ENCODE assay signal across 16 cellular contexts in genomic region chr4:174292473-174292872, GRCh38. TPM values are rescaled to one million over a fixed set of nuclear protein-coding genes. Genes with fewer than 3 reads are reported as not detected.
DNase-seq lines count a peak whose midpoint lies in the region; ATAC-seq, FAIRE-seq and TF ChIP-seq lines count a peak whose summit lies in the region.
"Had no signal": no experiment of that assay in that cellular context is flagged by ENCODE, and none has a peak within 500 bp of the region (broad histone marks: within the 10 kb centered on the region; RNA-seq: fewer than 3 reads in every experiment).

No MANE protein-coding gene starts in this region.

- no peak for TF ChIP-seq POLR2A in GM12878 (IDR thresholded peaks at IDR 0.05; ENCODE audit: low read depth, low read length)

- H4K20me1 ChIP-seq in SK-N-SH (ENCODE audit: insufficient read depth), result no peaks in the 10 kb centered on the region
- no peaks in the 10 kb centered on the region for H4K20me1 ChIP-seq in GM12878 (ENCODE audit: control insufficient read depth, insufficient read depth)
- H4K20me1 ChIP-seq: BLaER1 treated with 17β-estradiol and CSF1 and Interleukin-3, amounts not matched to agents 10 nM and 100 nM had no signal

- H3K4me2 ChIP-seq in SK-N-SH (no peak overlapping the region), GM12878 (ENCODE audit: control insufficient read depth, insufficient read depth) (no peak overlapping the region)
- H3K4me2 ChIP-seq: BLaER1 treated with 17β-estradiol and CSF1 and Interleukin-3, amounts not matched to agents 10 nM and 100 nM had no signal

- no peaks in the 10 kb centered on the region for H3K9me2 ChIP-seq in SK-N-SH

- SMC1A ChIA-PET in GM12878 (lab: Charles Lee; ENCODE audit: uncharacterized antibody, unreplicated experiment), result no interaction called here

- H2AFZ ChIP-seq in SK-N-SH (ENCODE audit: low read depth) (no peak overlapping the region), GM12878 (ENCODE audit: control insufficient read depth, low read depth, low read length) (no peak overlapping the region)

- no peak overlapping the region for H3K27ac ChIP-seq in SK-N-SH (ENCODE audit: low read depth in 2 of 2, low read length in 1 of 2)
- H3K27ac ChIP-seq in HEK293 (ENCODE audit: extremely low read depth, low read depth, low read length), result no peak overlapping the region
- H3K27ac ChIP-seq in GM12878 (ENCODE audit: control insufficient read depth, insufficient read depth), result no peak overlapping the region
- H3K27ac ChIP-seq in substantia nigra (ENCODE audit: low read depth, low read length, poor library complexity, severe bottlenecking), result no peak overlapping the region
- H3K27ac ChIP-seq: 22Rv1; BLaER1 treated with 17β-estradiol and CSF1 and Interleukin-3, amounts not matched to agents 10 nM and 100 nM had no signal

- intact Hi-C loops in GM12878 (cut with micrococcal nuclease; ENCODE audit: unreplicated experiment), result no loop called here

- POLR2A ChIA-PET in SK-N-SH (lab: Yijun Ruan, JAX) (no interaction called here), HEK293 (lab: Yijun Ruan, JAX) (no interaction called here), GM12878 (lab: Charles Lee) (no interaction called here)

- no peaks in the 10 kb centered on the region for H3K27me3 ChIP-seq in SK-N-SH (ENCODE audit: insufficient read depth)
- no peaks in the 10 kb centered on the region for H3K27me3 ChIP-seq in GM12878 (replicated peaks in 1 of 2; ENCODE audit: control insufficient read depth in 2 of 2, insufficient read depth in 2 of 2, low read length in 1 of 2)
- H3K27me3 ChIP-seq in BE2C, result no peaks in the 10 kb centered on the region
- H3K27me3 ChIP-seq: BLaER1 treated with 17β-estradiol and CSF1 and Interleukin-3, amounts not matched to agents 10 nM and 100 nM had no signal

- RAD21 ChIA-PET in GM12878 (lab: Charles Lee; ENCODE audit: unreplicated experiment), result no interaction called here

- H3K79me2 ChIP-seq in SK-N-SH (ENCODE audit: insufficient read depth), result peaks cover 67% of the 10 kb centered on the region
- no peaks in the 10 kb centered on the region; the same call in none of the 2 replicates for H3K79me2 ChIP-seq in GM12878 (ENCODE audit: control insufficient read depth, insufficient read depth, low read length)

- TF ChIP-seq EP300 in SK-N-SH (IDR thresholded peaks at IDR 0.05; ENCODE audit: borderline replicate concordance in 1 of 2, low read depth in 1 of 2, low read length in 1 of 2) (no peak), GM12878 (IDR thresholded peaks at IDR 0.05; ENCODE audit: borderline replicate concordance in 1 of 2, control insufficient read depth in 1 of 2, low read depth in 2 of 2, low read length in 2 of 2) (no peak)

- in situ Hi-C loops in GM12878 (cut with MboI), result no loop called here

- H3K9ac ChIP-seq in SK-N-SH (no peak overlapping the region), GM12878 (ENCODE audit: control insufficient read depth, insufficient read depth, low read length) (no peak overlapping the region)
- H3K9ac ChIP-seq: BLaER1 treated with 17β-estradiol and CSF1 and Interleukin-3, amounts not matched to agents 10 nM and 100 nM had no signal

- H3K4me1 ChIP-seq in SK-N-SH (ENCODE audit: control insufficient read depth in 1 of 2, insufficient read depth in 2 of 2, low read depth in 1 of 2, low read length in 1 of 2) (no peaks in the 10 kb centered on the region; a peak in 1 of 4 replicates), HEK293 (ENCODE audit: control insufficient read depth, insufficient read depth, low read length) (no peaks in the 10 kb centered on the region), GM12878 (ENCODE audit: control insufficient read depth, insufficient read depth, low read length) (no peaks in the 10 kb centered on the region), BE2C (no peaks in the 10 kb centered on the region)
- H3K4me1 ChIP-seq: BLaER1 treated with 17β-estradiol and CSF1 and Interleukin-3, amounts not matched to agents 10 nM and 100 nM had no signal

- BruUV-seq in GM12878 (replicated peaks; lab: Mats Ljungman, UMichigan), result no TSS peak

- H3K4me3 ChIP-seq in SK-N-SH (ENCODE audit: low read depth in 2 of 2, low read length in 1 of 2) (no peak overlapping the region), HEK293 (ENCODE audit: low read depth, low read length) (no peak overlapping the region), GM12878 (no peak overlapping the region), BE2C (ENCODE audit: low read depth, low read length) (no peak overlapping the region)

- CTCF ChIA-PET in SK-N-SH (lab: Yijun Ruan, JAX), result interaction anchor here (0.5 kb wide), 1 partner anchor 81 kb away, joined by 3 read pairs; no protein-coding TSS in a partner anchor
- CTCF ChIA-PET in HEK293 (lab: Yijun Ruan, JAX), result interaction anchor here (0.6 kb wide), 1 partner anchor 8 kb away, joined by 3 read pairs; no protein-coding TSS in a partner anchor
- CTCF ChIA-PET in GM12878 (lab: Yijun Ruan, JAX), result interaction anchor here (1.1 to 1.4 kb wide), 2 partner anchors 9 to 26 kb away, joined by 3 read pairs; partner anchors contain the start of genes CEP44 and FBXO8

- H3K36me3 ChIP-seq in SK-N-SH (replicated peaks in 1 of 2; ENCODE audit: control insufficient read depth in 1 of 2, insufficient read depth in 2 of 2, low read length in 1 of 2) (peaks cover 20 to 27% of the 10 kb centered on the region in 2 experiments), HEK293 (ENCODE audit: control insufficient read depth in 2 of 2, insufficient read depth in 1 of 2, low read length in 2 of 2) (peaks cover 0 to 9% of the 10 kb centered on the region in 2 experiments; a peak in 1 of 3 replicates), GM12878 (ENCODE audit: control insufficient read depth in 2 of 2, insufficient read depth in 2 of 2, low read length in 1 of 2) (no peaks in the 10 kb centered on the region; a peak in 2 of 4 replicates), BE2C (peaks cover 76% of the 10 kb centered on the region)

- H3F3A ChIP-seq in SK-N-SH (replicated peaks; ENCODE audit: insufficient read depth), result no peaks in the 10 kb centered on the region

- ATAC-seq in SK-N-SH treated with all-trans-retinoic acid at 6 μM for 48 hours, result no peak
- no peak for ATAC-seq in GM12878
- ATAC-seq in HG02840 (IDR thresholded peaks at IDR 0.05; ENCODE audit: low FRiP score, unreplicated experiment), result no peak

- no peak for FAIRE-seq in GM12878 (lab: Jason Lieb, UNC)
- FAIRE-seq: GM12891 had no signal

- DNase-seq in SK-N-SH (no peak), GM12878 (ENCODE audit: low read depth, low spot score) (no peak), myocyte (ENCODE audit: low read depth) (peak; percentile 18), substantia nigra (lab: John Stamatoyannopoulos, UW) (no peak), BE2C (no peak)
- DNase-seq: AML-193; Calu3; CD4-positive, CD25-positive, alpha-beta regulatory T cell; DMS 273 treated with DMSO at 0.1 percent for 48 hours; HCEC 1CT had no signal

- TF ChIP-seq RAD21 in SK-N-SH (IDR thresholded peaks at IDR 0.05; ENCODE audit: low read length) (no peak), GM12878 (IDR thresholded peaks at IDR 0.05; ENCODE audit: insufficient read depth, low read depth, low read length) (no peak)

- TF ChIP-seq CTCF in SK-N-SH (IDR thresholded peaks at IDR 0.05) (no peak), HEK293 (tag by site-specific recombination; IDR thresholded peaks at IDR 0.05) (no peak), GM12878 (IDR thresholded peaks at IDR 0.05 in 2 of 3, conservative IDR thresholded peaks at IDR 0.05 in 1 of 3; ENCODE audit: control insufficient read depth in 2 of 3, extremely low read depth in 1 of 3, insufficient read depth in 1 of 3, low read depth in 3 of 3, low read length in 3 of 3) (no peak), BE2C (IDR thresholded peaks at IDR 0.05; ENCODE audit: low read depth, low read length) (no peak)

- peaks cover 9% of the 10 kb centered on the region for H3K9me3 ChIP-seq in SK-N-SH
- H3K9me3 ChIP-seq in HEK293 (ENCODE audit: control insufficient read depth, insufficient read depth, low read depth, low read length), result no peaks in the 10 kb centered on the region
- H3K9me3 ChIP-seq in GM12878 (replicated peaks; ENCODE audit: control insufficient read depth, insufficient read depth, low read length), result peaks cover 17% of the 10 kb centered on the region
- H3K9me3 ChIP-seq in BE2C, result peaks cover 3% of the 10 kb centered on the region

- WGBS in SK-N-SH (ENCODE audit: low lambda C conversion rate), result 92% methylated on average over 2 of the region's 2 CpGs
- WGBS in GM12878 (ENCODE audit: insufficient coverage, insufficient replicate concordance, low lambda C conversion rate, missing lambda C conversion rate), result 92% methylated on average over 2 of the region's 2 CpGs

RNA-seq across cellular contexts. Expression of gene CEP44, which starts 8.8 kb away (rescaled TPM):
- 3.8 and 7.3 TPM in 2 replicates for polyA plus RNA-seq in SK-N-SH (2012; rRNA removed)
- polyA plus RNA-seq in SK-N-SH (2012; cell fraction: cytosol; rRNA removed), result 5.0 and 5.4 TPM in 2 replicates
- 7.8 and 16.3 TPM in 2 replicates for polyA plus RNA-seq in SK-N-SH (2012; cell fraction: nucleus; rRNA removed)
- 63.0 and 66.9 TPM in 2 replicates for total RNA-seq in GM12878 (2013; cell fraction: nucleolus; rRNA removed)
- total RNA-seq in GM12878 (2014; rRNA removed), result 12.5 and 14.6 TPM in 2 replicates
- 16.7 and 17.4 TPM in 2 replicates for total RNA-seq in GM12878 (2014; rRNA removed; fragmentation: Illumina TruSeq; extraction: Trizol)
- total RNA-seq in GM12878 (2021), result 13.3 and 16.6 TPM in 2 replicates
- 5.4 TPM for polyA plus RNA-seq in GM12878 (2011; ENCODE audit: low read depth)
- polyA plus RNA-seq in GM12878 (2011; rRNA removed), result 19.8 and 33.0 TPM in 2 replicates
- polyA plus RNA-seq in GM12878 (2011; cell fraction: cytosol; rRNA removed), result 5.9 and 6.9 TPM in 2 replicates
- 19.0 and 19.8 TPM in 2 replicates for polyA plus RNA-seq in GM12878 (2011; cell fraction: nucleus; rRNA removed)
- 7.6 and 12.7 TPM in 2 replicates for polyA plus RNA-seq in GM12878 (2012)
- 11.4 and 13.1 TPM in 2 replicates for polyA plus RNA-seq in GM12878 (2014; fragmentation: Illumina TruSeq; extraction: Trizol)
- polyA plus RNA-seq in GM12878 (2014; fragmentation: Nextera tagmentation; extraction: Ambion mirVana), result 10 to 100 TPM in 1 of 2 experiments, 1 to 10 TPM in 1; 7.6 to 15.0 TPM
- 9.1 and 10.5 TPM in 2 replicates for polyA plus RNA-seq in GM12878 (2014; rRNA removed)
- polyA plus RNA-seq in GM12878 (2016; fragmentation: Nextera tagmentation; extraction: Ambion mirVana), result 10 to 100 TPM; 16.4 to 17.0 TPM
- polyA minus RNA-seq in GM12878 (2011; rRNA and poly(A)+ RNA removed), result 11.3 and 11.6 TPM in 2 replicates
- polyA minus RNA-seq in GM12878 (2011; cell fraction: cytosol; rRNA and poly(A)+ RNA removed), result 6.1 and 6.2 TPM in 2 replicates
- 16.8 and 20.0 TPM in 2 replicates for polyA minus RNA-seq in GM12878 (2011; cell fraction: nucleus; rRNA and poly(A)+ RNA removed)
- 13.3 and 14.8 TPM in 2 replicates for total RNA-seq in myocyte
- polyA plus RNA-seq in myocyte (2012), result 5.1 TPM
- polyA plus RNA-seq in BE2C (2012; ENCODE audit: insufficient read depth, insufficient read length, low read depth), result 30.6 TPM

RNA-seq across cellular contexts. Expression of gene FBXO8, which starts 9.0 kb away (rescaled TPM):
- polyA plus RNA-seq in SK-N-SH (2012; rRNA removed) (16.0 and 21.4 TPM in 2 replicates), GM12878 (2011; rRNA removed) (38.1 and 51.8 TPM in 2 replicates), GM12878 (2014; fragmentation: Illumina TruSeq; extraction: Trizol) (14.9 and 15.1 TPM in 2 replicates), GM12878 (2014; fragmentation: Nextera tagmentation; extraction: Ambion mirVana) (10 to 100 TPM; 13.7 to 19.3 TPM), GM12878 (2014; rRNA removed) (8.8 and 11.3 TPM in 2 replicates), GM12878 (2016; fragmentation: Nextera tagmentation; extraction: Ambion mirVana) (10 to 100 TPM; 17.6 to 18.2 TPM)
- polyA plus RNA-seq in SK-N-SH (2012; cell fraction: cytosol; rRNA removed), result 21.7 and 21.9 TPM in 2 replicates
- polyA plus RNA-seq in SK-N-SH (2012; cell fraction: nucleus; rRNA removed), result 8.5 and 10.4 TPM in 2 replicates
- total RNA-seq in GM12878 (2013; cell fraction: nucleolus; rRNA removed), result 24.9 and 27.3 TPM in 2 replicates
- total RNA-seq in GM12878 (2014; rRNA removed) (15.9 and 23.2 TPM in 2 replicates), GM12878 (2014; rRNA removed; fragmentation: Illumina TruSeq; extraction: Trizol) (18.3 and 19.0 TPM in 2 replicates), GM12878 (2021) (13.1 and 13.6 TPM in 2 replicates), myocyte (14.7 and 16.4 TPM in 2 replicates)
- polyA plus RNA-seq in GM12878 (2011; ENCODE audit: low read depth), result 4.2 TPM
- polyA plus RNA-seq in GM12878 (2011; cell fraction: cytosol; rRNA removed), result 17.0 and 19.2 TPM in 2 replicates
- polyA plus RNA-seq in GM12878 (2011; cell fraction: nucleus; rRNA removed), result 9.2 and 11.6 TPM in 2 replicates
- polyA plus RNA-seq in GM12878 (2012), result 7.6 and 13.4 TPM in 2 replicates
- polyA minus RNA-seq in GM12878 (2011; rRNA and poly(A)+ RNA removed), result 32.2 and 36.1 TPM in 2 replicates
- polyA minus RNA-seq in GM12878 (2011; cell fraction: cytosol; rRNA and poly(A)+ RNA removed), result 13.0 and 13.2 TPM in 2 replicates
- 25.9 and 30.8 TPM in 2 replicates for polyA minus RNA-seq in GM12878 (2011; cell fraction: nucleus; rRNA and poly(A)+ RNA removed)
- 14.0 TPM for polyA plus RNA-seq in myocyte (2012)
- 84.5 TPM for polyA plus RNA-seq in BE2C (2012; ENCODE audit: insufficient read depth, insufficient read length, low read depth)
